In genomic region chr1:40965531-40965930, GRCh38 we compare ENCODE assay signal across 1 cellular context.
TF ChIP-seq lines count a peak whose summit lies in the region.

No MANE protein-coding gene starts in this region.

TF ChIP-seq in IMR-90, 13 proteins besides CTCF, POLR2A, EP300 and RAD21:
- TF ChIP-seq CEBPB (IDR thresholded peaks at IDR 0.05; ENCODE audit: low read depth, low read length): no peak
